ENCODE assay signal across 8 cellular contexts in the genomic region with DNA sequence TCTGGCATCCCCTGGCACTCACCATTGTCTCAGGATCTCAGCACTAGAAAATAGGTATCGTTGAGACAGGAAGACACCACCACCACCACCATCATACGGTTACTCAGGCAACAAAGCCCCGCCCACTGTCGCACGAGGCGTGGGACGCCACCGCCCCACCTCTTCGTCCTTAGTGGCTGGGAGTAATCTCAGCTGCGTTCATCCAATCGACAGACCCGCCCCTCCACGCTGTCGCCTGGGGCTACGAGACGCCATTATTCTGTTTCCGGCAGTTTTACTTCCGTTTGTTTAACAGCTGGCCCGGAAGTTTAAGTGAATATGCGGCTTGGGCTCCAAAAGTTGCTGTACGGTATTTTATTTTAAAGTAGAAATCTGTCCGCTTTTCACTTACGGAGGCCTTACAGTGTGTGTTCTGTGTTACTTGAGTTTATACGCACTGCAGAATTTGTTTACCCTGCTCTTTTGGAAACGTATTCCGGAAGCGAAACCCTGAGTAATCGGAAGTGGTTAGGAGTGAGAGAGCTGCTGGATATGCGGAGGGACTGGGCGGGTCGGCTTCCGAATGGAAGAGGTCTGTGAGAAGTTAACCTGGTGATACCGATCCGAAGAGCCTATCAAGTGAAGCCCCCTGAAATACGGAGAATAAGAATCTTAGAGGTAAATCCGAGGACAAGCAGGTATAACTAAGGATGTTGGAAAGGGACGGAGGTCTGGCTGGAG. TPM values are rescaled to one million over a fixed set of nuclear protein-coding genes. Genes with fewer than 3 reads are reported as not detected.
DNase-seq lines count a peak whose midpoint lies in the region; ATAC-seq, FAIRE-seq and TF ChIP-seq lines count a peak whose summit lies in the region.

A gene with protein sequence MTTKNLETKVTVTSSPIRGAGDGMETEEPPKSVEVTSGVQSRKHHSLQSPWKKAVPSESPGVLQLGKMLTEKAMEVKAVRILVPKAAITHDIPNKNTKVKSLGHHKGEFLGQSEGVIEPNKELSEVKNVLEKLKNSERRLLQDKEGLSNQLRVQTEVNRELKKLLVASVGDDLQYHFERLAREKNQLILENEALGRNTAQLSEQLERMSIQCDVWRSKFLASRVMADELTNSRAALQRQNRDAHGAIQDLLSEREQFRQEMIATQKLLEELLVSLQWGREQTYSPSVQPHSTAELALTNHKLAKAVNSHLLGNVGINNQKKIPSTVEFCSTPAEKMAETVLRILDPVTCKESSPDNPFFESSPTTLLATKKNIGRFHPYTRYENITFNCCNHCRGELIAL (plus strand): TSS at position 510 of the 720 bp plus-strand sequence. CDS start 1,328 bp downstream, outside the sequence.
A gene with protein sequence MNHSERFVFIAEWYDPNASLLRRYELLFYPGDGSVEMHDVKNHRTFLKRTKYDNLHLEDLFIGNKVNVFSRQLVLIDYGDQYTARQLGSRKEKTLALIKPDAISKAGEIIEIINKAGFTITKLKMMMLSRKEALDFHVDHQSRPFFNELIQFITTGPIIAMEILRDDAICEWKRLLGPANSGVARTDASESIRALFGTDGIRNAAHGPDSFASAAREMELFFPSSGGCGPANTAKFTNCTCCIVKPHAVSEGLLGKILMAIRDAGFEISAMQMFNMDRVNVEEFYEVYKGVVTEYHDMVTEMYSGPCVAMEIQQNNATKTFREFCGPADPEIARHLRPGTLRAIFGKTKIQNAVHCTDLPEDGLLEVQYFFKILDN (minus strand): TSS at position 112 of the 720 bp plus-strand sequence. CDS start 87 bp downstream, at position 25.

- peak; percentile 50; the same call in 1 of the 2 replicates for TF ChIP-seq POLR2A in GM12891 (IDR thresholded peaks at IDR 0.05; ENCODE audit: low read depth, low read length)

- peak within 1 kb of the TSS; percentile 73 for H3K27ac ChIP-seq in upper lobe of right lung

- DNase-seq in GM12891 (ENCODE audit: insufficient read length, low spot score), result peak; percentile 39
- DNase-seq in NCI-H1436 treated with DMSO at 0.1 percent for 48 hours (lab: John Stamatoyannopoulos, UW), result peak; percentile 86
- peak; percentile 97 for DNase-seq in T follicular helper cell (ENCODE audit: low read depth)
- peak; percentile 97 for DNase-seq in amniotic epithelial cell (ENCODE audit: low read depth)
- DNase-seq in left cardiac atrium, result peak; percentile 98
- peak; percentile 99 for DNase-seq in posterior vena cava (ENCODE audit: low spot score)
- DNase-seq in upper lobe of right lung, result peak; percentile 97

- H3K9me3 ChIP-seq in upper lobe of right lung, result no peaks in the 10 kb centered on the region

- no peaks in the 10 kb centered on the region for H3K27me3 ChIP-seq in upper lobe of right lung

- FAIRE-seq in GM12891 (lab: Jason Lieb, UNC), result peak; percentile 100

- intact Hi-C loops in left cardiac atrium (cut with DNase I), result no loop called here
- intact Hi-C loops in posterior vena cava (cut with DNase I), result no loop called here
- intact Hi-C loops in upper lobe of right lung (cut with DNase I), result no loop called here

- ATAC-seq in HG02840 (IDR thresholded peaks at IDR 0.05; ENCODE audit: low FRiP score, unreplicated experiment) (peak; percentile 96), left cardiac atrium (peak; percentile 100), upper lobe of right lung (peak; percentile 100)

- TF ChIP-seq CTCF in upper lobe of right lung (IDR thresholded peaks at IDR 0.05), result no peak

- peaks cover 33% of the 10 kb centered on the region for H3K36me3 ChIP-seq in upper lobe of right lung

- peaks cover 12% of the 10 kb centered on the region for H3K4me1 ChIP-seq in upper lobe of right lung

- peak within 1 kb of the TSS; percentile 75 for H3K4me3 ChIP-seq in upper lobe of right lung

TF ChIP-seq in GM12891, 5 proteins besides CTCF, POLR2A, EP300 and RAD21:
- TF ChIP-seq POU2F2 (IDR thresholded peaks at IDR 0.05; ENCODE audit: low read depth, low read length) (no peak; the same call in none of the 2 replicates), SPI1 (IDR thresholded peaks at IDR 0.05; ENCODE audit: low read depth, low read length) (peak; percentile 59)

RNA-seq across cellular contexts. Expression of the first gene that starts in this region (rescaled TPM):
- polyA plus RNA-seq in GM12891 (2012; ENCODE audit: low read depth, missing spikeins), result 5.6 TPM
- 10 to 100 TPM; 21.7 to 22.6 TPM for total RNA-seq in left cardiac atrium
- total RNA-seq in posterior vena cava, result 10 to 100 TPM; 27.5 to 28.5 TPM
- 22.4 TPM for total RNA-seq in upper lobe of right lung

RNA-seq across cellular contexts. Expression of the second gene that starts in this region (rescaled TPM):
- polyA plus RNA-seq in GM12891 (2012; ENCODE audit: low read depth, missing spikeins), result 16.7 TPM
- 10 to 100 TPM in 1 of 2 donors, 1 to 10 TPM in 1; 7.7 to 10.3 TPM for total RNA-seq in left cardiac atrium
- 10 to 100 TPM; 13.6 to 14.2 TPM for total RNA-seq in posterior vena cava
- 12.1 TPM for total RNA-seq in upper lobe of right lung

Comparison
In these comparisons a context has a peak if more than half of its experiments do, and no peak if none do; other contexts are left out.
1. Peak in every context shown above with its lines: DNase-seq, ATAC-seq, H3K4me3 ChIP-seq and H3K27ac ChIP-seq.
2. DNase-seq: peak in every context shown above with its lines; median percentile 99 in posterior vena cava; 98 in left cardiac atrium; 97 in T follicular helper cell; 97 in amniotic epithelial cell; 97 in upper lobe of right lung; 86 in NCI-H1436 treated with DMSO at 0.1 percent for 48 hours; 39 in GM12891.